ENCODE assay signal across 15 cellular contexts in the genomic region with DNA sequence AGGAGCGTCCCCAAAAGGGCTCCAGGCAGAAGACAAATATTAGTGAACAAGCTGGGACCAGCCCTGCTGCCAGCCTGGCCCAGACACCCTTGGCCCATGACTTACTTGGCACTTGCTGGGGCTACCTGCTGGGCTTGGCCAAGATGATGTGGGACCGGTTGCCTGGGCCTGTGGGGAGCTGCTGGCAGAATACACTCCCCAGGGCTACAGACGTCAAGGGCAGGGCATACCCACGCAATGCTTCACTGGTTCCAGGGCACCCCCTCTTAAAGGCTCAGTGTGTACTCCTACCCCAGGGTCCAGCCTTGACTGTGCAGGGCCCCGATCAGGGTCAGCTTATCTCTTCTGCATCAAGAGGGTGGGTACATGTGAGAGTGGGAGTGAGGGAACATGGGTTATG.
DNase-seq lines count a peak whose midpoint lies in the region; ATAC-seq and TF ChIP-seq lines count a peak whose summit lies in the region.
"Had no signal": no experiment of that assay in that cellular context is flagged by ENCODE, and none has a peak within 500 bp of the region (broad histone marks: within the 10 kb centered on the region; RNA-seq: fewer than 3 reads in every experiment).

No MANE protein-coding gene starts in this region.

- no peaks in the 10 kb centered on the region for H3K9me3 ChIP-seq in MG63
- no peaks in the 10 kb centered on the region for H3K9me3 ChIP-seq in prostate gland

- TF ChIP-seq POLR2A in lower leg skin (IDR thresholded peaks at IDR 0.05) (no peak), prostate gland (IDR thresholded peaks at IDR 0.05) (no peak)

- no peaks in the 10 kb centered on the region for H3K4me1 ChIP-seq in prostate gland (replicated peaks)

- peak; percentile 81 for DNase-seq in MG63
- DNase-seq in cerebellar cortex (ENCODE audit: low spot score): peak; percentile 19
- peak; percentile 51 to 87 for DNase-seq in lower leg skin (ENCODE audit: low spot score in 2 of 2)
- DNase-seq in prostate gland (ENCODE audit: low spot score): peak; percentile 15
- no peak for DNase-seq in HK-2 (ENCODE audit: unreplicated experiment)
- DNase-seq: AML-193; CD4-positive, CD25-positive, alpha-beta regulatory T cell; GM23248; NCI-H1048; NCI-H2107; NCI-H226; NCI-H69; NK-92 treated with Interleukin-12 subunit alpha and Interleukin-12 subunit beta, amount 100 ng/mL, for 24 hours had no signal

- H3K36me3 ChIP-seq in MG63 (no peaks in the 10 kb centered on the region), prostate gland (no peaks in the 10 kb centered on the region)

- intact Hi-C loops in lower leg skin (cut with DNase I; ENCODE audit: low total_unique reads): no loop called here
- intact Hi-C loops in prostate gland (cut with DNase I): no loop called here

- H3K4me3 ChIP-seq in MG63: no peak overlapping the region
- H3K4me3 ChIP-seq in lower leg skin (ENCODE audit: low read depth, poor library complexity, severe bottlenecking): no peak overlapping the region
- no peak overlapping the region for H3K4me3 ChIP-seq in prostate gland
- H3K4me3 ChIP-seq: GM23248 had no signal

- H3K27me3 ChIP-seq in MG63: no peaks in the 10 kb centered on the region
- no peaks in the 10 kb centered on the region for H3K27me3 ChIP-seq in prostate gland (replicated peaks; ENCODE audit: insufficient read depth)

- ATAC-seq in GM21515 (IDR thresholded peaks at IDR 0.05; ENCODE audit: unreplicated experiment): no peak
- no peak for ATAC-seq in GM19395 (IDR thresholded peaks at IDR 0.05; ENCODE audit: unreplicated experiment)

- 39 to 47% methylated on average over 4 to 5 of the region's 5 CpGs for WGBS in lower leg skin, 2 donors
- WGBS in prostate gland: 60% methylated on average over 5 of the region's 5 CpGs

- TF ChIP-seq CTCF in lower leg skin (IDR thresholded peaks at IDR 0.05) (no peak), prostate gland (IDR thresholded peaks at IDR 0.05) (no peak)

- H3K27ac ChIP-seq in prostate gland: no peak overlapping the region
- H3K27ac ChIP-seq: GM23248 had no signal
